8 cellular contexts compared by ENCODE assay signal in the genomic region with DNA sequence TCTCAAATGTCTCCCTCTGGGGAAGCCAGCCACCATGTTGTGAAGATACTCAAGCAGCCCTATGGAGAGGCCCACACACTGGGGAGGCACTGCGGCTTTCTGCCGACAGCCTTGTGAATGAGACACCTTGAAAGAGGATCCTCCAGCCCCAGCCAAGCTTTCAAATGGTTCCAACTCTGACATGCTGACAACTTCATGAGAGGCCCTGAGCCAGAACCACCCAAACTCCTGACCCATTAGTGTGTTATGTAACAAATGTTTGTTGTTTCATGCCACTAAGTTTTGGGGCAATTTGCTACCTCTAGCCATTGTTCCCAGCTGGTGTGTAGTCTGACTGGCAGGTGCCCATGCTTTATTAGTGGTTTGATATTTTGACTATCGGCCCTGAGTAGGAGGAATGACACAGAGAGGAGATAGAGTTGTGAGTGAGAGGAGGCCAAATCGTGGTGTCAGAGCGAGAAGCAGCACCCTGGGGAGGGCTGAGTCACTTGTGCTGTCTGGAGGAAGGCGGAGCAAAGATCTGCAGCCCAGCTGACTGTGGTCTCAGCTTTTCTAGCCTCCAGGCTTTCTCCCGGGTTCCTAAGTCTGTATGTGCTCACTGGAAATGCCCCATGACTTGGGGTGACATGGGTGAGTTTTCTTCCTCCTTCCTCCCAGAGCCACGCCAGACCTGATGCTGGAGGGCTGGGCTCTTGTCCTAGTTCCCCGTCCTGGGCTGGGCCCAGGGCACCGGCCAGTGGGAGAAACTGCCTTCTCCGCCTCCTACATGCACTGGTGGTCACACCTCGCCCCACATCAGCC. TPM values are rescaled to one million over a fixed set of nuclear protein-coding genes. Genes with fewer than 3 reads are reported as not detected.
DNase-seq lines count a peak whose midpoint lies in the region; ATAC-seq, FAIRE-seq and TF ChIP-seq lines count a peak whose summit lies in the region.

No MANE protein-coding gene starts in this region.

- DNase-seq in CD14-positive monocyte (ENCODE audit: low spot score) (peak; percentile 88), GM20000 (ENCODE audit: low spot score) (peak; percentile 80), T-helper 2 cell (peak in 4 of 5 experiments; percentile 17 to 86 (median 48)), astrocyte (ENCODE audit: low read depth) (peak; percentile 84), kidney (peak; percentile 90), NCI-H510A treated with DMSO at 0.1 percent for 48 hours (lab: John Stamatoyannopoulos, UW) (no peak)
- DNase-seq in stimulated activated CD8-positive, alpha-beta memory T cell treated with anti-CD3 and anti-CD28 coated beads, Interleukin-12 subunit alpha, Interleukin-12 subunit beta, amount 100 ng/mL, for 1 hour (ENCODE audit: low read depth): peak; percentile 49

- H3K4me3 Mint-ChIP-seq in CD14-positive monocyte: peak overlapping the region; percentile 51 to 83
- no peak overlapping the region for H3K4me3 Mint-ChIP-seq in astrocyte (ENCODE audit: unreplicated experiment)

- H3K9me3 Mint-ChIP-seq in CD14-positive monocyte: peaks cover 0 to 2% (median 0%) of the 10 kb centered on the region in 7 donors
- peaks cover 2% of the 10 kb centered on the region for H3K9me3 Mint-ChIP-seq in astrocyte (ENCODE audit: unreplicated experiment)

- H3K36me3 Mint-ChIP-seq in CD14-positive monocyte (peaks cover 0 to 5% of the 10 kb centered on the region in 2 donors), astrocyte (ENCODE audit: low read depth, unreplicated experiment) (peaks cover 2% of the 10 kb centered on the region)

- peaks cover 56% of the 10 kb centered on the region for H3K4me1 Mint-ChIP-seq in CD14-positive monocyte
- peaks cover 11% of the 10 kb centered on the region for H3K4me1 Mint-ChIP-seq in astrocyte (ENCODE audit: low read depth, unreplicated experiment)

- H3K79me2 ChIP-seq in astrocyte (ENCODE audit: insufficient read depth, low read length): no peaks in the 10 kb centered on the region

- peak overlapping the region; percentile 90 to 99 (median 96) for H3K27ac Mint-ChIP-seq in CD14-positive monocyte
- H3K27ac Mint-ChIP-seq in astrocyte (ENCODE audit: unreplicated experiment): peak overlapping the region; percentile 34

- peaks cover 0 to 2% (median 0%) of the 10 kb centered on the region in 3 donors for H3K27me3 Mint-ChIP-seq in CD14-positive monocyte (ENCODE audit: low read depth in 3 of 3)
- peaks cover 10% of the 10 kb centered on the region for H3K27me3 Mint-ChIP-seq in astrocyte (ENCODE audit: low read depth, unreplicated experiment)

- peak overlapping the region; percentile 26 for H2AFZ ChIP-seq in astrocyte (ENCODE audit: low read depth, low read length)

- peaks cover 15% of the 10 kb centered on the region for H3K4me1 ChIP-seq in astrocyte (ENCODE audit: insufficient read depth, low read length)
- peaks cover 0 to 2% of the 10 kb centered on the region in 2 donors for H3K4me1 ChIP-seq in kidney (ENCODE audit: control insufficient read depth in 1 of 2, insufficient read depth in 1 of 2, low read depth in 1 of 2, low read length in 2 of 2)

- intact Hi-C loops in CD14-positive monocyte (cut with micrococcal nuclease): no loop called here
- intact Hi-C loops in kidney (cut with DNase I): no loop called here

- FAIRE-seq in astrocyte (lab: Jason Lieb, UNC) (no peak), kidney (lab: Jason Lieb, UNC) (no peak)

- no peaks in the 10 kb centered on the region for H4K20me1 ChIP-seq in astrocyte (ENCODE audit: insufficient read depth, low read length)

- H3K9me3 ChIP-seq in astrocyte (ENCODE audit: insufficient read depth, low read depth, low read length): no peaks in the 10 kb centered on the region
- H3K9me3 ChIP-seq in kidney (ENCODE audit: control insufficient read depth in 1 of 2, low read length in 2 of 2): no peaks in the 10 kb centered on the region

- peak; percentile 45 for ATAC-seq in HG03571 (IDR thresholded peaks at IDR 0.05; ENCODE audit: unreplicated experiment)

- H3K4me2 ChIP-seq in astrocyte (ENCODE audit: low read length): peak overlapping the region; percentile 71

- no peaks in the 10 kb centered on the region for H3K27me3 ChIP-seq in astrocyte (ENCODE audit: insufficient read depth, low read length)

- H3K27ac ChIP-seq in astrocyte (ENCODE audit: low read depth, low read length): peak overlapping the region; percentile 42
- peak overlapping the region in 1 of 2 donors; percentile 47 for H3K27ac ChIP-seq in kidney (ENCODE audit: low read depth in 2 of 2, low read length in 2 of 2)

- TF ChIP-seq CTCF in CD14-positive monocyte (IDR thresholded peaks at IDR 0.05) (no peak), GM20000 (IDR thresholded peaks at IDR 0.05; ENCODE audit: extremely low read depth, missing control alignments) (no peak), astrocyte (IDR thresholded peaks at IDR 0.05; ENCODE audit: insufficient read depth, low read depth, low read length) (no peak), kidney (IDR thresholded peaks at IDR 0.05; ENCODE audit: borderline replicate concordance, extremely low read depth, insufficient read depth) (no peak)

- H3K36me3 ChIP-seq in astrocyte (ENCODE audit: insufficient read depth, low read length): no peaks in the 10 kb centered on the region
- H3K36me3 ChIP-seq in kidney (ENCODE audit: control insufficient read depth in 1 of 2, insufficient read depth in 2 of 2, low read length in 2 of 2): no peaks in the 10 kb centered on the region

- H3K9ac ChIP-seq in astrocyte (ENCODE audit: low read length): no peak overlapping the region
- no peak overlapping the region for H3K9ac ChIP-seq in kidney (ENCODE audit: low read length in 2 of 2)

- no peak overlapping the region for H3K4me3 ChIP-seq in astrocyte (ENCODE audit: insufficient read depth, low read depth, low read length)
- H3K4me3 ChIP-seq in kidney (ENCODE audit: low read length in 2 of 2): no peak overlapping the region

RNA-seq across cellular contexts. Expression of a gene that starts 56.8 kb away (rescaled TPM):
- polyA plus RNA-seq in CD14-positive monocyte: 1 to 10 TPM in 1 of 2 donors, under 1 TPM in 1; 0.69 to 2.3 TPM
- 2.8 and 3.7 TPM in 2 replicates for total RNA-seq in astrocyte
- total RNA-seq in kidney: 2.8 TPM
- polyA plus RNA-seq in kidney (ENCODE audit: insufficient read depth, low read depth, low replicate concordance): 1.1 TPM
